ENCODE assay signal across 13 cellular contexts in genomic region chr17:18004901-18005305, GRCh38. TPM values are rescaled to one million over a fixed set of nuclear protein-coding genes. Genes with fewer than 3 reads are reported as not detected.
A peak's percentile ranks its signal among the peaks of the same experiment; 100 is the strongest.
DNase-seq lines count a peak whose midpoint lies in the region; ATAC-seq, FAIRE-seq and TF ChIP-seq lines count a peak whose summit lies in the region.
"Had no signal": no experiment of that assay in that cellular context is flagged by ENCODE, and none has a peak within 500 bp of the region (broad histone marks: within the 10 kb centered on the region; RNA-seq: fewer than 3 reads in every experiment).

No MANE protein-coding gene starts in this region.

- POLR2A ChIA-PET in IMR-90 (lab: Charles Lee; ENCODE audit: unreplicated experiment) (no interaction called here), HepG2 (lab: Yijun Ruan, JAX) (no interaction called here)

- H3K27me3 ChIP-seq in BE2C = no peaks in the 10 kb centered on the region
- H3K27me3 ChIP-seq in IMR-90 (ENCODE audit: control insufficient read depth, insufficient read depth, low read length) = no peaks in the 10 kb centered on the region
- no peaks in the 10 kb centered on the region for H3K27me3 ChIP-seq in HepG2 (ENCODE audit: control insufficient read depth in 1 of 2, insufficient read depth in 2 of 2, low read length in 2 of 2)
- no peaks in the 10 kb centered on the region for H3K27me3 ChIP-seq in transverse colon
- H3K27me3 ChIP-seq: dorsolateral prefrontal cortex had no signal

- no peak overlapping the region for H3K4me3 ChIP-seq in BE2C (ENCODE audit: low read depth, low read length)
- H3K4me3 ChIP-seq in IMR-90 (ENCODE audit: insufficient read depth, low read depth, low read length) = no peak overlapping the region
- H3K4me3 ChIP-seq in cardiac fibroblast (replicated peaks in 1 of 2; ENCODE audit: low read depth in 2 of 2, low read length in 2 of 2) = no peak overlapping the region
- H3K4me3 ChIP-seq in HepG2 (replicated peaks in 1 of 3; ENCODE audit: insufficient read depth in 1 of 3, low read depth in 2 of 3, low read length in 3 of 3) = no peak overlapping the region
- no peak overlapping the region for H3K4me3 ChIP-seq in transverse colon
- H3K4me3 ChIP-seq: dorsolateral prefrontal cortex had no signal

- no peak overlapping the region for H4K91ac ChIP-seq in IMR-90 (ENCODE audit: insufficient read depth, low read depth, low read length)

- no peak overlapping the region for H2BK20ac ChIP-seq in IMR-90 (ENCODE audit: low read depth, low read length)

- H3K79me1 ChIP-seq in IMR-90 (ENCODE audit: low read depth in 1 of 2, low read length in 2 of 2) = no peaks in the 10 kb centered on the region; a peak in 1 of 4 replicates

- H2BK15ac ChIP-seq in IMR-90 (ENCODE audit: low read depth, low read length) = no peak overlapping the region

- intact Hi-C loops in IMR-90 (cut with micrococcal nuclease) (no loop called here), HepG2 (cut with micrococcal nuclease; ENCODE audit: unreplicated experiment) (no loop called here), transverse colon (cut with DNase I; ENCODE audit: low total_unique reads) (no loop called here)

- no peak overlapping the region for H3K4me2 ChIP-seq in IMR-90 (ENCODE audit: low read depth, low read length)
- H3K4me2 ChIP-seq in HepG2 (ENCODE audit: low read depth, low read length) = no peak overlapping the region

- no peak overlapping the region for H2AK9ac ChIP-seq in IMR-90 (replicated peaks; ENCODE audit: low read depth, low read length, poor library complexity)

- H3K9ac ChIP-seq in IMR-90 (ENCODE audit: low read depth, low read length) (no peak overlapping the region), HepG2 (ENCODE audit: insufficient read depth, low read depth, low read length) (no peak overlapping the region)

- WGBS in IMR-90 (ENCODE audit: extremely low coverage in 2 of 2, insufficient read length in 1 of 2), 2 experiments = 61% methylated on average over 3 of the region's 9 CpGs; no CpG with 5 or more reads in 1 of the 2 experiments
- WGBS in HepG2 (ENCODE audit: low lambda C conversion rate) = 91% methylated on average over 9 of the region's 9 CpGs
- 86 to 91% methylated on average over 2 to 9 of the region's 9 CpGs for WGBS in transverse colon (ENCODE audit: low coverage in 1 of 2), 2 donors

- H3K4me1 Mint-ChIP-seq in stimulated activated effector memory CD8-positive, alpha-beta T cell treated with anti-CD3 and anti-CD28 coated beads, Interleukin-12 subunit alpha, Interleukin-12 subunit beta, amount 100 ng/mL, for 72 hours = peaks cover 7% of the 10 kb centered on the region
- H3K4me1 Mint-ChIP-seq: activated CD4-positive, alpha-beta T cell treated with anti-CD3 and anti-CD28 coated beads for 36 hours; CD8-positive, alpha-beta memory T cell had no signal

- no peak overlapping the region for H2BK120ac ChIP-seq in IMR-90 (ENCODE audit: low read depth, low read length)

- H3K9me3 ChIP-seq in BE2C = no peaks in the 10 kb centered on the region
- no peaks in the 10 kb centered on the region for H3K9me3 ChIP-seq in IMR-90 (ENCODE audit: control insufficient read depth, insufficient read depth, low read length)
- H3K9me3 ChIP-seq in HepG2 (ENCODE audit: low read length) = no peaks in the 10 kb centered on the region
- H3K9me3 ChIP-seq in transverse colon = no peaks in the 10 kb centered on the region

- no peaks in the 10 kb centered on the region for H4K20me1 ChIP-seq in IMR-90 (ENCODE audit: insufficient read depth, low read length)
- no peaks in the 10 kb centered on the region for H4K20me1 ChIP-seq in HepG2 (ENCODE audit: insufficient read depth, low read length)

- no peak overlapping the region for H4K8ac ChIP-seq in IMR-90 (ENCODE audit: low read depth in 2 of 2, low read length in 2 of 2)

- peak overlapping the region; percentile 0; the same call in 1 of the 2 replicates for H2AK5ac ChIP-seq in IMR-90 (ENCODE audit: low read depth, low read length)

- H3K27ac ChIP-seq in IMR-90 (ENCODE audit: insufficient read depth, low read length) = no peak overlapping the region
- no peak overlapping the region for H3K27ac ChIP-seq in HepG2 (ENCODE audit: extremely low read length, insufficient read depth, low read length)
- H3K27ac ChIP-seq in transverse colon = no peak overlapping the region
- H3K27ac ChIP-seq: dorsolateral prefrontal cortex had no signal

- TF ChIP-seq CTCF in BE2C (IDR thresholded peaks at IDR 0.05; ENCODE audit: low read depth, low read length) (peak; percentile 25; the same call in 1 of the 2 replicates), IMR-90 (conservative IDR thresholded peaks at IDR 0.05; ENCODE audit: low read depth, low read length) (peak; percentile 21; the same call in 1 of the 2 replicates), cardiac fibroblast (IDR thresholded peaks at IDR 0.05; ENCODE audit: low read depth, low read length) (peak; percentile 43), HepG2 (CRISPR knock-in tag; IDR thresholded peaks at IDR 0.05) (no peak), transverse colon (IDR thresholded peaks at IDR 0.05) (no peak)

- H3K4ac ChIP-seq in IMR-90 (ENCODE audit: low read depth, low read length) = no peak overlapping the region

- no peak overlapping the region for H2BK5ac ChIP-seq in IMR-90 (ENCODE audit: low read depth, low read length, poor library complexity, severe bottlenecking)

- dilution Hi-C loops in IMR-90 (cut with HindIII; ENCODE audit: low sequenced_read_pairs, unreplicated experiment) = no loop called here

- no peak overlapping the region for H4K5ac ChIP-seq in IMR-90 (ENCODE audit: low read depth, low read length)

- no peak overlapping the region for H3K27ac Mint-ChIP-seq in stimulated activated effector memory CD8-positive, alpha-beta T cell treated with anti-CD3 and anti-CD28 coated beads, Interleukin-12 subunit alpha, Interleukin-12 subunit beta, amount 100 ng/mL, for 72 hours
- H3K27ac Mint-ChIP-seq: activated CD4-positive, alpha-beta T cell treated with anti-CD3 and anti-CD28 coated beads for 36 hours had no signal

- peak overlapping the region; percentile 6 for H2AFZ ChIP-seq in IMR-90 (replicated peaks; ENCODE audit: low read length, poor library complexity)
- H2AFZ ChIP-seq in HepG2 (ENCODE audit: low read length) = no peak overlapping the region

- no peak overlapping the region for H3K14ac ChIP-seq in IMR-90 (replicated peaks; ENCODE audit: low read depth, low read length)

- DNase-seq in BE2C (no peak), IMR-90 (no peak), cardiac fibroblast (ENCODE audit: low read depth in 2 of 2) (no peak), HepG2 (ENCODE audit: low spot score) (no peak), transverse colon (no peak)
- no peak for DNase-seq in stimulated activated effector memory CD8-positive, alpha-beta T cell treated with anti-CD3 and anti-CD28 coated beads, Interleukin-12 subunit alpha, Interleukin-12 subunit beta, amount 100 ng/mL, for 72 hours (ENCODE audit: low spot score in 2 of 2)
- DNase-seq: activated CD4-positive, alpha-beta T cell treated with anti-CD3 and anti-CD28 coated beads for 36 hours; CD8-positive, alpha-beta memory T cell; dorsolateral prefrontal cortex; NCI-H2081 treated with DMSO at 0.1 percent for 48 hours had no signal

- H3K56ac ChIP-seq in IMR-90 (ENCODE audit: extremely low read depth, insufficient read depth, low read length) = no peak overlapping the region

- CTCF ChIA-PET in IMR-90 (lab: Yijun Ruan, JAX) (interaction anchor here (0.7 to 0.9 kb wide), 2 partner anchors 28 to 112 kb away, joined by 3 to 5 read pairs; no protein-coding TSS in a partner anchor), HepG2 (lab: Yijun Ruan, JAX; ENCODE audit: low intra/inter-chr PET ratio, low total read pairs) (no interaction called here)

- peaks cover 13% of the 10 kb centered on the region for H3K36me3 Mint-ChIP-seq in stimulated activated effector memory CD8-positive, alpha-beta T cell treated with anti-CD3 and anti-CD28 coated beads, Interleukin-12 subunit alpha, Interleukin-12 subunit beta, amount 100 ng/mL, for 72 hours

- FAIRE-seq in HepG2 (lab: Jason Lieb, UNC) = no peak
- FAIRE-seq: GM12892 had no signal

- no peaks in the 10 kb centered on the region for H3K9me3 Mint-ChIP-seq in stimulated activated effector memory CD8-positive, alpha-beta T cell treated with anti-CD3 and anti-CD28 coated beads, Interleukin-12 subunit alpha, Interleukin-12 subunit beta, amount 100 ng/mL, for 72 hours
- H3K9me3 Mint-ChIP-seq: CD8-positive, alpha-beta memory T cell had no signal

- no peak overlapping the region for H3K4me3 Mint-ChIP-seq in stimulated activated effector memory CD8-positive, alpha-beta T cell treated with anti-CD3 and anti-CD28 coated beads, Interleukin-12 subunit alpha, Interleukin-12 subunit beta, amount 100 ng/mL, for 72 hours
- H3K4me3 Mint-ChIP-seq: activated CD4-positive, alpha-beta T cell treated with anti-CD3 and anti-CD28 coated beads for 36 hours; CD8-positive, alpha-beta memory T cell had no signal

- no peak overlapping the region for H3K18ac ChIP-seq in IMR-90 (ENCODE audit: low read depth, low read length)

- H3K79me2 ChIP-seq in HepG2 (ENCODE audit: insufficient read depth, low read length) = no peaks in the 10 kb centered on the region

- H3K36me3 ChIP-seq in BE2C (no peaks in the 10 kb centered on the region), IMR-90 (ENCODE audit: control insufficient read depth, insufficient read depth, low read length) (no peaks in the 10 kb centered on the region; the same call in 1 of the 2 replicates), HepG2 (replicated peaks in 1 of 2; ENCODE audit: control insufficient read depth in 1 of 2, insufficient read depth in 2 of 2, low read length in 2 of 2) (no peaks in the 10 kb centered on the region; a peak in 1 of 5 replicates), transverse colon (no peaks in the 10 kb centered on the region)

- BruUV-seq in IMR-90 (replicated peaks; lab: Mats Ljungman, UMichigan) (no TSS peak), HepG2 (replicated peaks; lab: Mats Ljungman, UMichigan) (no TSS peak)

- TF ChIP-seq RAD21 in IMR-90 (IDR thresholded peaks at IDR 0.05; ENCODE audit: low read length) = no peak
- TF ChIP-seq RAD21 in HepG2 (CRISPR knock-in tag; IDR thresholded peaks at IDR 0.05) = no peak

- TF ChIP-seq POLR2A in IMR-90 (IDR thresholded peaks at IDR 0.05; ENCODE audit: low read depth, low read length) = no peak
- TF ChIP-seq POLR2A in HepG2 (IDR thresholded peaks at IDR 0.05; ENCODE audit: insufficient read depth in 1 of 2, low read depth in 2 of 2, low read length in 2 of 2) = no peak
- TF ChIP-seq POLR2A in transverse colon (IDR thresholded peaks at IDR 0.05) = no peak

- H3K23ac ChIP-seq in IMR-90 (ENCODE audit: low read depth, low read length) = no peak overlapping the region

- H3K4me1 ChIP-seq in BE2C (no peaks in the 10 kb centered on the region), IMR-90 (ENCODE audit: control insufficient read depth, insufficient read depth, low read length) (peaks cover 10% of the 10 kb centered on the region), HepG2 (ENCODE audit: insufficient read depth, low read length) (peaks cover 7% of the 10 kb centered on the region), transverse colon (peaks cover 0 to 4% (median 0%) of the 10 kb centered on the region in 4 donors)

- in situ Hi-C loops in IMR-90 (cut with MboI; ENCODE audit: low sequenced_read_pairs) (no loop called here), HepG2 (cut with HindIII; ENCODE audit: extremely low pct_ligation_motif_present, low pct_unique_long_range_greater_than_20kb) (loop anchor here (25.0 kb wide), 1 partner anchor 107 kb away; the partner anchor contains the start of gene MYO15A), transverse colon (cut with MboI; ENCODE audit: low pct_ligation_motif_present in 1 of 4, low pct_unique_long_range_greater_than_20kb in 1 of 4, low sequenced_read_pairs in 3 of 4) (no loop called here)

- no peak for TF ChIP-seq EP300 in HepG2 (IDR thresholded peaks at IDR 0.05; ENCODE audit: low read depth in 2 of 2, low read length in 2 of 2)
- TF ChIP-seq EP300 in HepG2 (CRISPR knock-in tag; IDR thresholded peaks at IDR 0.05; ENCODE audit: borderline replicate concordance) = no peak
- no peak for TF ChIP-seq EP300 in transverse colon (IDR thresholded peaks at IDR 0.05; ENCODE audit: low read depth)

- ATAC-seq in IMR-90 (ENCODE audit: low read depth) = no peak; the same call in 1 of the 2 replicates
- peak; percentile 83 for ATAC-seq in HepG2
- no peak for ATAC-seq in GM18873 (IDR thresholded peaks at IDR 0.05; ENCODE audit: low FRiP score, unreplicated experiment)
- no peak for ATAC-seq in HG02840 (IDR thresholded peaks at IDR 0.05; ENCODE audit: low FRiP score, unreplicated experiment)
- ATAC-seq in stimulated activated effector memory CD8-positive, alpha-beta T cell treated with anti-CD3 and anti-CD28 coated beads, Interleukin-12 subunit alpha, Interleukin-12 subunit beta, amount 100 ng/mL, for 72 hours = no peak
- ATAC-seq: activated CD4-positive, alpha-beta T cell treated with anti-CD3 and anti-CD28 coated beads for 36 hours had no signal

- H3K9me1 ChIP-seq in IMR-90 (ENCODE audit: insufficient read depth, low read length) = peaks cover 28% of the 10 kb centered on the region

RNA-seq across cellular contexts. Expression of gene DRC3, which starts 32.2 kb away (rescaled TPM):
- polyA plus RNA-seq in BE2C (2012; ENCODE audit: insufficient read depth, insufficient read length, low read depth) = 7.0 TPM
- 0.28 and 0.72 TPM in 2 replicates for total RNA-seq in IMR-90 (2012; rRNA removed)
- polyA plus RNA-seq in IMR-90 (2012; rRNA removed) = 0.23 and 0.55 TPM in 2 replicates
- polyA plus RNA-seq in IMR-90 (2012; cell fraction: cytosol; rRNA removed) = 0.12 and 0.30 TPM in 2 replicates
- polyA plus RNA-seq in IMR-90 (2012; cell fraction: nucleus; rRNA removed; ENCODE audit: low replicate concordance) = 1.1 and 1.8 TPM in 2 replicates
- 0.53 and 0.73 TPM in 2 replicates for total RNA-seq in HepG2 (2016; rRNA removed; fragmentation: Illumina TruSeq; extraction: Trizol)
- total RNA-seq in HepG2 (2016; cell fraction: cytosol; rRNA removed; fragmentation: Illumina TruSeq; extraction: Trizol; ENCODE audit: low read depth) = under 0.01 and 0.35 TPM in 2 replicates
- 0.24 and 1.0 TPM in 2 replicates for total RNA-seq in HepG2 (2016; cell fraction: insoluble cytoplasmic fraction; rRNA removed; fragmentation: Illumina TruSeq; extraction: Trizol)
- 0.24 and 0.53 TPM in 2 replicates for total RNA-seq in HepG2 (2016; cell fraction: membrane; rRNA removed; fragmentation: Illumina TruSeq; extraction: Trizol)
- total RNA-seq in HepG2 (2016; cell fraction: nucleus; rRNA removed; fragmentation: Illumina TruSeq; extraction: Trizol) = 0.31 and 1.1 TPM in 2 replicates
- 0.54 and 0.87 TPM in 2 replicates for polyA plus RNA-seq in HepG2 (2011; rRNA removed)
- polyA plus RNA-seq in HepG2 (2011; cell fraction: cytosol; rRNA removed) = 0.21 TPM in 2 replicates
- polyA plus RNA-seq in HepG2 (2011; cell fraction: nucleus; rRNA removed) = 1.6 and 2.3 TPM in 2 replicates
- polyA plus RNA-seq in HepG2 (2012) = 1.1 and 1.8 TPM in 2 replicates
- not detected in 2 replicates for polyA plus RNA-seq in HepG2 (2016; cell fraction: cytosol; fragmentation: Illumina TruSeq; extraction: Trizol; ENCODE audit: low read depth)
- polyA plus RNA-seq in HepG2 (2016; cell fraction: insoluble cytoplasmic fraction; fragmentation: Illumina TruSeq; extraction: Trizol; ENCODE audit: low read depth) = 0.37 TPM in 1 of 2 replicates, not detected in the other
- polyA plus RNA-seq in HepG2 (2016; cell fraction: membrane; fragmentation: Illumina TruSeq; extraction: Trizol; ENCODE audit: low read depth) = not detected in 2 replicates
- polyA plus RNA-seq in HepG2 (2016; cell fraction: nucleus; fragmentation: Illumina TruSeq; extraction: Trizol; ENCODE audit: insufficient read depth, low read depth) = 0.95 and 2.5 TPM in 2 replicates
- 0.68 and 1.7 TPM in 2 replicates for polyA minus RNA-seq in HepG2 (2011; rRNA and poly(A)+ RNA removed; ENCODE audit: low replicate concordance)
- not detected in 2 replicates for polyA minus RNA-seq in HepG2 (2011; cell fraction: cytosol; rRNA and poly(A)+ RNA removed)
- polyA minus RNA-seq in HepG2 (2011; cell fraction: nucleus; rRNA and poly(A)+ RNA removed) = 1.1 and 1.3 TPM in 2 replicates
- 1 to 10 TPM in 1 of 4 donors, under 1 TPM in 2, not detected in 1; 0.64 to 1.8 (median 0.82) TPM for total RNA-seq in transverse colon
- polyA plus RNA-seq: CD8-positive, alpha-beta memory T cell had no signal

RNA-seq across cellular contexts. Expression of gene TOM1L2, which starts 32.7 kb away (rescaled TPM):
- polyA plus RNA-seq in BE2C (2012; ENCODE audit: insufficient read depth, insufficient read length, low read depth) = 15.8 TPM
- total RNA-seq in IMR-90 (2012; rRNA removed) = 23.3 and 34.4 TPM in 2 replicates
- polyA plus RNA-seq in IMR-90 (2012; rRNA removed) = 51.7 and 54.3 TPM in 2 replicates
- polyA plus RNA-seq in IMR-90 (2012; cell fraction: cytosol; rRNA removed) = 33.4 and 54.4 TPM in 2 replicates
- polyA plus RNA-seq in IMR-90 (2012; cell fraction: nucleus; rRNA removed; ENCODE audit: low replicate concordance) = 144 and 187 TPM in 2 replicates
- total RNA-seq in HepG2 (2016; rRNA removed; fragmentation: Illumina TruSeq; extraction: Trizol) = 4.5 and 4.7 TPM in 2 replicates
- total RNA-seq in HepG2 (2016; cell fraction: cytosol; rRNA removed; fragmentation: Illumina TruSeq; extraction: Trizol; ENCODE audit: low read depth) = 1.0 and 1.2 TPM in 2 replicates
- 3.8 and 3.9 TPM in 2 replicates for total RNA-seq in HepG2 (2016; cell fraction: insoluble cytoplasmic fraction; rRNA removed; fragmentation: Illumina TruSeq; extraction: Trizol)
- 2.5 and 3.4 TPM in 2 replicates for total RNA-seq in HepG2 (2016; cell fraction: membrane; rRNA removed; fragmentation: Illumina TruSeq; extraction: Trizol)
- total RNA-seq in HepG2 (2016; cell fraction: nucleus; rRNA removed; fragmentation: Illumina TruSeq; extraction: Trizol) = 4.6 and 5.4 TPM in 2 replicates
- 7.4 and 9.1 TPM in 2 replicates for polyA plus RNA-seq in HepG2 (2011; rRNA removed)
- 4.5 and 4.8 TPM in 2 replicates for polyA plus RNA-seq in HepG2 (2011; cell fraction: cytosol; rRNA removed)
- polyA plus RNA-seq in HepG2 (2011; cell fraction: nucleus; rRNA removed) = 16.8 and 18.7 TPM in 2 replicates
- polyA plus RNA-seq in HepG2 (2012) = 5.5 and 5.7 TPM in 2 replicates
- 0.55 and 0.60 TPM in 2 replicates for polyA plus RNA-seq in HepG2 (2016; cell fraction: cytosol; fragmentation: Illumina TruSeq; extraction: Trizol; ENCODE audit: low read depth)
- polyA plus RNA-seq in HepG2 (2016; cell fraction: insoluble cytoplasmic fraction; fragmentation: Illumina TruSeq; extraction: Trizol; ENCODE audit: low read depth) = 2.0 and 3.7 TPM in 2 replicates
- 1.2 and 1.4 TPM in 2 replicates for polyA plus RNA-seq in HepG2 (2016; cell fraction: membrane; fragmentation: Illumina TruSeq; extraction: Trizol; ENCODE audit: low read depth)
- 8.1 and 9.2 TPM in 2 replicates for polyA plus RNA-seq in HepG2 (2016; cell fraction: nucleus; fragmentation: Illumina TruSeq; extraction: Trizol; ENCODE audit: insufficient read depth, low read depth)
- 15.0 and 27.1 TPM in 2 replicates for polyA minus RNA-seq in HepG2 (2011; rRNA and poly(A)+ RNA removed; ENCODE audit: low replicate concordance)
- polyA minus RNA-seq in HepG2 (2011; cell fraction: cytosol; rRNA and poly(A)+ RNA removed) = 4.9 and 5.5 TPM in 2 replicates
- polyA minus RNA-seq in HepG2 (2011; cell fraction: nucleus; rRNA and poly(A)+ RNA removed) = 9.8 and 14.0 TPM in 2 replicates
- total RNA-seq in transverse colon = 100 to 1,000 TPM in 2 of 4 donors, 10 to 100 TPM in 2; 65.9 to 178 (median 97.7) TPM

RNA-seq across cellular contexts. Expression of gene ATPAF2, which starts 34.1 kb away (rescaled TPM):
- 19.6 TPM for polyA plus RNA-seq in BE2C (2012; ENCODE audit: insufficient read depth, insufficient read length, low read depth)
- 14.2 and 27.6 TPM in 2 replicates for total RNA-seq in IMR-90 (2012; rRNA removed)
- polyA plus RNA-seq in IMR-90 (2012; rRNA removed) = 19.5 and 21.9 TPM in 2 replicates
- 28.8 and 54.4 TPM in 2 replicates for polyA plus RNA-seq in IMR-90 (2012; cell fraction: cytosol; rRNA removed)
- 31.6 and 48.8 TPM in 2 replicates for polyA plus RNA-seq in IMR-90 (2012; cell fraction: nucleus; rRNA removed; ENCODE audit: low replicate concordance)
- 14.2 and 15.0 TPM in 2 replicates for total RNA-seq in HepG2 (2016; rRNA removed; fragmentation: Illumina TruSeq; extraction: Trizol)
- total RNA-seq in HepG2 (2016; cell fraction: cytosol; rRNA removed; fragmentation: Illumina TruSeq; extraction: Trizol; ENCODE audit: low read depth) = 8.8 and 12.0 TPM in 2 replicates
- 14.9 and 18.9 TPM in 2 replicates for total RNA-seq in HepG2 (2016; cell fraction: insoluble cytoplasmic fraction; rRNA removed; fragmentation: Illumina TruSeq; extraction: Trizol)
- total RNA-seq in HepG2 (2016; cell fraction: membrane; rRNA removed; fragmentation: Illumina TruSeq; extraction: Trizol) = 9.7 and 14.4 TPM in 2 replicates
- total RNA-seq in HepG2 (2016; cell fraction: nucleus; rRNA removed; fragmentation: Illumina TruSeq; extraction: Trizol) = 12.8 and 14.7 TPM in 2 replicates
- 16.0 and 16.5 TPM in 2 replicates for polyA plus RNA-seq in HepG2 (2011; rRNA removed)
- 8.0 and 9.7 TPM in 2 replicates for polyA plus RNA-seq in HepG2 (2011; cell fraction: cytosol; rRNA removed)
- polyA plus RNA-seq in HepG2 (2011; cell fraction: nucleus; rRNA removed) = 46.6 and 61.0 TPM in 2 replicates
- polyA plus RNA-seq in HepG2 (2012) = 10.3 and 10.4 TPM in 2 replicates
- 8.0 and 11.6 TPM in 2 replicates for polyA plus RNA-seq in HepG2 (2016; cell fraction: cytosol; fragmentation: Illumina TruSeq; extraction: Trizol; ENCODE audit: low read depth)
- polyA plus RNA-seq in HepG2 (2016; cell fraction: insoluble cytoplasmic fraction; fragmentation: Illumina TruSeq; extraction: Trizol; ENCODE audit: low read depth) = 19.2 and 26.7 TPM in 2 replicates
- polyA plus RNA-seq in HepG2 (2016; cell fraction: membrane; fragmentation: Illumina TruSeq; extraction: Trizol; ENCODE audit: low read depth) = 11.3 and 19.5 TPM in 2 replicates
- polyA plus RNA-seq in HepG2 (2016; cell fraction: nucleus; fragmentation: Illumina TruSeq; extraction: Trizol; ENCODE audit: insufficient read depth, low read depth) = 37.0 and 37.2 TPM in 2 replicates
- 18.0 and 28.2 TPM in 2 replicates for polyA minus RNA-seq in HepG2 (2011; rRNA and poly(A)+ RNA removed; ENCODE audit: low replicate concordance)
- polyA minus RNA-seq in HepG2 (2011; cell fraction: cytosol; rRNA and poly(A)+ RNA removed) = 7.1 and 8.4 TPM in 2 replicates
- 23.1 and 28.8 TPM in 2 replicates for polyA minus RNA-seq in HepG2 (2011; cell fraction: nucleus; rRNA and poly(A)+ RNA removed)
- 10 to 100 TPM; 17.3 to 65.1 (median 24.7) TPM for total RNA-seq in transverse colon

RNA-seq across cellular contexts. Expression of gene GID4, which starts 34.3 kb away (rescaled TPM):
- polyA plus RNA-seq in BE2C (2012; ENCODE audit: insufficient read depth, insufficient read length, low read depth) = 2.6 TPM
- total RNA-seq in IMR-90 (2012; rRNA removed) (3.9 and 5.0 TPM in 2 replicates), HepG2 (2016; rRNA removed; fragmentation: Illumina TruSeq; extraction: Trizol) (4.3 and 5.5 TPM in 2 replicates), transverse colon (10 to 100 TPM in 2 of 4 donors, 1 to 10 TPM in 2; 7.0 to 39.6 (median 9.4) TPM)
- polyA plus RNA-seq in IMR-90 (2012; rRNA removed) (4.2 and 5.6 TPM in 2 replicates), HepG2 (2011; rRNA removed) (4.7 and 6.1 TPM in 2 replicates)
- polyA plus RNA-seq in IMR-90 (2012; cell fraction: cytosol; rRNA removed) = 3.1 and 3.3 TPM in 2 replicates
- 2.6 and 5.1 TPM in 2 replicates for polyA plus RNA-seq in IMR-90 (2012; cell fraction: nucleus; rRNA removed; ENCODE audit: low replicate concordance)
- total RNA-seq in HepG2 (2016; cell fraction: cytosol; rRNA removed; fragmentation: Illumina TruSeq; extraction: Trizol; ENCODE audit: low read depth) = 2.5 and 4.3 TPM in 2 replicates
- total RNA-seq in HepG2 (2016; cell fraction: insoluble cytoplasmic fraction; rRNA removed; fragmentation: Illumina TruSeq; extraction: Trizol) = 4.4 and 4.8 TPM in 2 replicates
- total RNA-seq in HepG2 (2016; cell fraction: membrane; rRNA removed; fragmentation: Illumina TruSeq; extraction: Trizol) = 6.5 and 7.9 TPM in 2 replicates
- total RNA-seq in HepG2 (2016; cell fraction: nucleus; rRNA removed; fragmentation: Illumina TruSeq; extraction: Trizol) = 2.7 and 3.1 TPM in 2 replicates
- polyA plus RNA-seq in HepG2 (2011; cell fraction: cytosol; rRNA removed) = 2.8 and 3.4 TPM in 2 replicates
- polyA plus RNA-seq in HepG2 (2011; cell fraction: nucleus; rRNA removed) = 4.1 and 4.6 TPM in 2 replicates
- 8.4 and 8.9 TPM in 2 replicates for polyA plus RNA-seq in HepG2 (2012)
- polyA plus RNA-seq in HepG2 (2016; cell fraction: cytosol; fragmentation: Illumina TruSeq; extraction: Trizol; ENCODE audit: low read depth) = 7.0 and 8.5 TPM in 2 replicates
- polyA plus RNA-seq in HepG2 (2016; cell fraction: insoluble cytoplasmic fraction; fragmentation: Illumina TruSeq; extraction: Trizol; ENCODE audit: low read depth) = 5.8 and 6.7 TPM in 2 replicates
- polyA plus RNA-seq in HepG2 (2016; cell fraction: membrane; fragmentation: Illumina TruSeq; extraction: Trizol; ENCODE audit: low read depth) = 7.0 and 8.2 TPM in 2 replicates
- 4.4 and 6.0 TPM in 2 replicates for polyA plus RNA-seq in HepG2 (2016; cell fraction: nucleus; fragmentation: Illumina TruSeq; extraction: Trizol; ENCODE audit: insufficient read depth, low read depth)
- polyA minus RNA-seq in HepG2 (2011; rRNA and poly(A)+ RNA removed; ENCODE audit: low replicate concordance) = 8.2 and 20.5 TPM in 2 replicates
- polyA minus RNA-seq in HepG2 (2011; cell fraction: cytosol; rRNA and poly(A)+ RNA removed) = 3.7 and 4.2 TPM in 2 replicates
- polyA minus RNA-seq in HepG2 (2011; cell fraction: nucleus; rRNA and poly(A)+ RNA removed) = 6.4 and 10.4 TPM in 2 replicates

Comparison
In these comparisons a context has a peak if more than half of its experiments do, and no peak if none do; other contexts are left out.
1. CTCF ChIP-seq: peak in BE2C (single experiment), IMR-90 (single experiment) and cardiac fibroblast (single experiment); none in HepG2 (single experiment) and transverse colon (0 of 5).